1 cellular context compared by ENCODE assay signal in the genomic region with DNA sequence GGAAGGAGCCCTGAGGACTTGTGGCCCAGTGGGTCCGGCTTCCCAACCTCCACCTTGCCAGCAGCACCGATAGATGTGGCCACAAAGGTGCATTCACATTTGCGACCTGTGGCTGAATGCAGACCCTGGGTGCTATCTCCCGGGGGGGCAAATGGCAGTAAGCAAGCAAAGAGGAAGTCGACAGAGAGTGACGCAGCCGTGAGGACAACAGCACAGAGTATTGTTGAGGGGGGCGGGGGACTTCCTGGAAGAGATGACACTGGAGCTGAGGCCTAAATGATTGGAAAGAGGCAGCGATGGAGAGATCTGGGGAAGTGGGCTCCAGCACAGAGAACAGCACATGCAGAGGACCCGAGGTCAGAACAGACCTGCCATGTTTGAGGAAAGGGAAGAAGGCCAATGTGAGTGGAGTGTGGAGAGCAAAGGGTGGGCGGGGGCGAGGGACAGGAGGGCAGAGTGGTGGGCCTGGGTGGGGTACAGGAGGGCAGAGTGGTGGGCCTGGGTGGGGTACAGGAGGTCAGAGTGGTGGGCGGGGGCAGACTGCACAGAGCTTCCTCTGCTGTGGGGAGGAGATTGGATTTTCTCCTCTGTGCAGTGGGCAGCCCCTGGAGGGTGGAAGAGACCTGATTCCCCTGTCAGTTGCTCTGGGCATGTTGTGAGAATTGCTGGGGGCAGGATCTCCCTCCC.
TF ChIP-seq lines count a peak whose summit lies in the region.

No MANE protein-coding gene starts in this region.

TF ChIP-seq in GM23338, 12 proteins besides CTCF, POLR2A, EP300 and RAD21 (continued from another document):
- TF ChIP-seq, protein P1, sequence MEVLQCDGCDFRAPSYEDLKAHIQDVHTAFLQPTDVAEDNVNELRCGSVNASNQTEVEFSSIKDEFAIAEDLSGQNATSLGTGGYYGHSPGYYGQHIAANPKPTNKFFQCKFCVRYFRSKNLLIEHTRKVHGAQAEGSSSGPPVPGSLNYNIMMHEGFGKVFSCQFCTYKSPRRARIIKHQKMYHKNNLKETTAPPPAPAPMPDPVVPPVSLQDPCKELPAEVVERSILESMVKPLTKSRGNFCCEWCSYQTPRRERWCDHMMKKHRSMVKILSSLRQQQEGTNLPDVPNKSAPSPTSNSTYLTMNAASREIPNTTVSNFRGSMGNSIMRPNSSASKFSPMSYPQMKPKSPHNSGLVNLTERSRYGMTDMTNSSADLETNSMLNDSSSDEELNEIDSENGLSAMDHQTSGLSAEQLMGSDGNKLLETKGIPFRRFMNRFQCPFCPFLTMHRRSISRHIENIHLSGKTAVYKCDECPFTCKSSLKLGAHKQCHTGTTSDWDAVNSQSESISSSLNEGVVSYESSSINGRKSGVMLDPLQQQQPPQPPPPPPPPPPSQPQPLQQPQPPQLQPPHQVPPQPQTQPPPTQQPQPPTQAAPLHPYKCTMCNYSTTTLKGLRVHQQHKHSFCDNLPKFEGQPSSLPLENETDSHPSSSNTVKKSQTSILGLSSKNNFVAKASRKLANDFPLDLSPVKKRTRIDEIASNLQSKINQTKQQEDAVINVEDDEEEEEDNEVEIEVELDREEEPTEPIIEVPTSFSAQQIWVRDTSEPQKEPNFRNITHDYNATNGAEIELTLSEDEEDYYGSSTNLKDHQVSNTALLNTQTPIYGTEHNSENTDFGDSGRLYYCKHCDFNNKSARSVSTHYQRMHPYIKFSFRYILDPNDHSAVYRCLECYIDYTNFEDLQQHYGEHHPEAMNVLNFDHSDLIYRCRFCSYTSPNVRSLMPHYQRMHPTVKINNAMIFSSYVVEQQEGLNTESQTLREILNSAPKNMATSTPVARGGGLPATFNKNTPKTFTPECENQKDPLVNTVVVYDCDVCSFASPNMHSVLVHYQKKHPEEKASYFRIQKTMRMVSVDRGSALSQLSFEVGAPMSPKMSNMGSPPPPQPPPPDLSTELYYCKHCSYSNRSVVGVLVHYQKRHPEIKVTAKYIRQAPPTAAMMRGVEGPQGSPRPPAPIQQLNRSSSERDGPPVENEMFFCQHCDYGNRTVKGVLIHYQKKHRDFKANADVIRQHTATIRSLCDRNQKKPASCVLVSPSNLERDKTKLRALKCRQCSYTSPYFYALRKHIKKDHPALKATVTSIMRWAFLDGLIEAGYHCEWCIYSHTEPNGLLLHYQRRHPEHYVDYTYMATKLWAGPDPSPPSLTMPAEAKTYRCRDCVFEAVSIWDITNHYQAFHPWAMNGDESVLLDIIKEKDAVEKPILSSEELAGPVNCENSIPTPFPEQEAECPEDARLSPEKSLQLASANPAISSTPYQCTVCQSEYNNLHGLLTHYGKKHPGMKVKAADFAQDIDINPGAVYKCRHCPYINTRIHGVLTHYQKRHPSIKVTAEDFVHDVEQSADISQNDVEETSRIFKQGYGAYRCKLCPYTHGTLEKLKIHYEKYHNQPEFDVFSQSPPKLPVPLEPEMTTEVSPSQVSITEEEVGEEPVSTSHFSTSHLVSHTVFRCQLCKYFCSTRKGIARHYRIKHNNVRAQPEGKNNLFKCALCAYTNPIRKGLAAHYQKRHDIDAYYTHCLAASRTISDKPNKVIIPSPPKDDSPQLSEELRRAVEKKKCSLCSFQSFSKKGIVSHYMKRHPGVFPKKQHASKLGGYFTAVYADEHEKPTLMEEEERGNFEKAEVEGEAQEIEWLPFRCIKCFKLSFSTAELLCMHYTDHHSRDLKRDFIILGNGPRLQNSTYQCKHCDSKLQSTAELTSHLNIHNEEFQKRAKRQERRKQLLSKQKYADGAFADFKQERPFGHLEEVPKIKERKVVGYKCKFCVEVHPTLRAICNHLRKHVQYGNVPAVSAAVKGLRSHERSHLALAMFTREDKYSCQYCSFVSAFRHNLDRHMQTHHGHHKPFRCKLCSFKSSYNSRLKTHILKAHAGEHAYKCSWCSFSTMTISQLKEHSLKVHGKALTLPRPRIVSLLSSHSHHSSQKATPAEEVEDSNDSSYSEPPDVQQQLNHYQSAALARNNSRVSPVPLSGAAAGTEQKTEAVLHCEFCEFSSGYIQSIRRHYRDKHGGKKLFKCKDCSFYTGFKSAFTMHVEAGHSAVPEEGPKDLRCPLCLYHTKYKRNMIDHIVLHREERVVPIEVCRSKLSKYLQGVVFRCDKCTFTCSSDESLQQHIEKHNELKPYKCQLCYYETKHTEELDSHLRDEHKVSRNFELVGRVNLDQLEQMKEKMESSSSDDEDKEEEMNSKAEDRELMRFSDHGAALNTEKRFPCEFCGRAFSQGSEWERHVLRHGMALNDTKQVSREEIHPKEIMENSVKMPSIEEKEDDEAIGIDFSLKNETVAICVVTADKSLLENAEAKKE (CRISPR knock-in tag; IDR thresholded peaks at IDR 0.05) = no peak
- TF ChIP-seq, protein P2, sequence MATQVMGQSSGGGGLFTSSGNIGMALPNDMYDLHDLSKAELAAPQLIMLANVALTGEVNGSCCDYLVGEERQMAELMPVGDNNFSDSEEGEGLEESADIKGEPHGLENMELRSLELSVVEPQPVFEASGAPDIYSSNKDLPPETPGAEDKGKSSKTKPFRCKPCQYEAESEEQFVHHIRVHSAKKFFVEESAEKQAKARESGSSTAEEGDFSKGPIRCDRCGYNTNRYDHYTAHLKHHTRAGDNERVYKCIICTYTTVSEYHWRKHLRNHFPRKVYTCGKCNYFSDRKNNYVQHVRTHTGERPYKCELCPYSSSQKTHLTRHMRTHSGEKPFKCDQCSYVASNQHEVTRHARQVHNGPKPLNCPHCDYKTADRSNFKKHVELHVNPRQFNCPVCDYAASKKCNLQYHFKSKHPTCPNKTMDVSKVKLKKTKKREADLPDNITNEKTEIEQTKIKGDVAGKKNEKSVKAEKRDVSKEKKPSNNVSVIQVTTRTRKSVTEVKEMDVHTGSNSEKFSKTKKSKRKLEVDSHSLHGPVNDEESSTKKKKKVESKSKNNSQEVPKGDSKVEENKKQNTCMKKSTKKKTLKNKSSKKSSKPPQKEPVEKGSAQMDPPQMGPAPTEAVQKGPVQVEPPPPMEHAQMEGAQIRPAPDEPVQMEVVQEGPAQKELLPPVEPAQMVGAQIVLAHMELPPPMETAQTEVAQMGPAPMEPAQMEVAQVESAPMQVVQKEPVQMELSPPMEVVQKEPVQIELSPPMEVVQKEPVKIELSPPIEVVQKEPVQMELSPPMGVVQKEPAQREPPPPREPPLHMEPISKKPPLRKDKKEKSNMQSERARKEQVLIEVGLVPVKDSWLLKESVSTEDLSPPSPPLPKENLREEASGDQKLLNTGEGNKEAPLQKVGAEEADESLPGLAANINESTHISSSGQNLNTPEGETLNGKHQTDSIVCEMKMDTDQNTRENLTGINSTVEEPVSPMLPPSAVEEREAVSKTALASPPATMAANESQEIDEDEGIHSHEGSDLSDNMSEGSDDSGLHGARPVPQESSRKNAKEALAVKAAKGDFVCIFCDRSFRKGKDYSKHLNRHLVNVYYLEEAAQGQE (IDR thresholded peaks at IDR 0.05; ENCODE audit: unreplicated experiment) = no peak
- no peak for TF ChIP-seq EZH2phosphoT487 (IDR thresholded peaks at IDR 0.05; ENCODE audit: unreplicated experiment)
- TF ChIP-seq NANOG (IDR thresholded peaks at IDR 0.05; ENCODE audit: borderline replicate concordance) = no peak
- no peak for TF ChIP-seq CREB1 (CRISPR knock-in tag; IDR thresholded peaks at IDR 0.05; ENCODE audit: low read depth)
- no peak for TF ChIP-seq EZH2 (IDR thresholded peaks at IDR 0.05; ENCODE audit: low read depth, unreplicated experiment)
- no peak for TF ChIP-seq ZNF114 (CRISPR knock-in tag; IDR thresholded peaks at IDR 0.05)
